ENCODE assay signal across 8 cellular contexts in the genomic region with DNA sequence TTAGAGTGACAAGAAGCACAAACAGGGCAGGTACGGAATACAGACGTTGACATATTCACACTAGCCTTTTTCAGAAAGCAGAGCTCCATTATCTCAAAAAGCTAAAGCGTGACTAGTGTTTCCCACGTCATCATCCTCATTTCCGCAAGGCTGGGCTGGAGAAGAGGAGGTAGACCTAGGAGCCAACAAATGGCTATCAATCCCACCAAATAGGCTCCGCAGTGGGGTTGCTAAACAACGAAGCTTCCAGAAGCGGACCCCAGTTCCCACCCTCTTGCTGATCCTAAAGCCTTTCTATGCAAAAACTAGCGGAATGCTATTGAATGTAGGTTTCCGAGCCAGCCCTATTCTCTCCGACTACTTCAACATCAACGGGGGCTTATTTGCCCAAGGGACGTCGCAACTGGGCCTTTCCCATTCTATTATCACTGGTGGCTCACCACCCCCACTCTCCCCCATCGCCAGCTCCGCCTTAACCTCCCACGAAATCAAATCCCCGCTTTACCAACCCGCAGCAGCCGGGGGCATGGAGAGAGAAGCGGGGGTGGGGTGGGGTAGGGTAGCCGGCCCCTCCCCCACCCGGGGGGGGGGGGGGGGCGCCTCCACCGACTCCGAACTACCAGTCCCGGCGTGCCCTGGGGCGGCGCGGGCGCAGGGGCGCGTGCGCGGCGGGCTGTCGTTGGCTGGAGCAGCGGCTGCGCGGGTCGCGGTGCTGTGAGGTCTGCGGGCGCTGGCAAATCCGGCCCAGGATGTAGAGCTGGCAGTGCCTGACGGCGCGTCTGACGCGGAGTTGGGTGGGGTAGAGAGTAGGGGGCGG. TPM values are rescaled to one million over a fixed set of nuclear protein-coding genes. Genes with fewer than 3 reads are reported as not detected.
DNase-seq lines count a peak whose midpoint lies in the region; ATAC-seq, FAIRE-seq and TF ChIP-seq lines count a peak whose summit lies in the region.

A gene with protein sequence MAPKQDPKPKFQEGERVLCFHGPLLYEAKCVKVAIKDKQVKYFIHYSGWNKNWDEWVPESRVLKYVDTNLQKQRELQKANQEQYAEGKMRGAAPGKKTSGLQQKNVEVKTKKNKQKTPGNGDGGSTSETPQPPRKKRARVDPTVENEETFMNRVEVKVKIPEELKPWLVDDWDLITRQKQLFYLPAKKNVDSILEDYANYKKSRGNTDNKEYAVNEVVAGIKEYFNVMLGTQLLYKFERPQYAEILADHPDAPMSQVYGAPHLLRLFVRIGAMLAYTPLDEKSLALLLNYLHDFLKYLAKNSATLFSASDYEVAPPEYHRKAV (plus strand): TSS at position 736 of the 817 bp plus-strand sequence. CDS start 128 bp downstream, outside the sequence.

- H3K4me3 ChIP-seq in kidney (ENCODE audit: low read length in 2 of 2): peak within 1 kb of the TSS; percentile 98 to 99

- H3K9me3 Mint-ChIP-seq in activated CD4-positive, alpha-beta T cell treated with anti-CD3 and anti-CD28 coated beads for 36 hours (ENCODE audit: low read depth): no peaks in the 10 kb centered on the region

- peaks cover 7% of the 10 kb centered on the region in 2 donors for H3K4me1 ChIP-seq in kidney (ENCODE audit: control insufficient read depth in 1 of 2, insufficient read depth in 1 of 2, low read depth in 1 of 2, low read length in 2 of 2)

- no peaks in the 10 kb centered on the region for H3K27me3 Mint-ChIP-seq in activated CD4-positive, alpha-beta T cell treated with anti-CD3 and anti-CD28 coated beads for 36 hours

- TF ChIP-seq CTCF in AG09319 (IDR thresholded peaks at IDR 0.05; ENCODE audit: low read depth, low read length) (no peak), kidney (IDR thresholded peaks at IDR 0.05; ENCODE audit: borderline replicate concordance, extremely low read depth, insufficient read depth) (no peak)

- H3K9ac ChIP-seq in kidney (ENCODE audit: low read length in 2 of 2): peak within 1 kb of the TSS; percentile 98 to 100

- no peaks in the 10 kb centered on the region for H3K9me3 ChIP-seq in kidney (ENCODE audit: control insufficient read depth in 1 of 2, low read length in 2 of 2)

- POLR2A ChIA-PET in activated CD4-positive, alpha-beta T cell treated with anti-CD3 and anti-CD28 coated beads for 36 hours (lab: Charles Lee): interaction anchor here (0.6 to 1.3 kb wide), 5 partner anchors 12 to 1026 kb away, joined by 3 to 7 read pairs (median 4); a partner anchor contains a TSS

- DNase-seq in AG09319 (ENCODE audit: extremely low read depth, low read depth) (peak; percentile 94), NCI-H524 (lab: John Stamatoyannopoulos, UW) (peak; percentile 90 to 96), cerebellum (ENCODE audit: low spot score) (peak; percentile 95), kidney (peak; percentile 99)
- peak; percentile 98 for DNase-seq in activated CD4-positive, alpha-beta T cell treated with anti-CD3 and anti-CD28 coated beads for 36 hours
- DNase-seq in stimulated activated CD4-positive, alpha-beta T cell treated with anti-CD3 and anti-CD28 coated beads, Interleukin-12 subunit alpha, Interleukin-12 subunit beta, amount 100 ng/mL, for 48 hours (ENCODE audit: low read depth in 2 of 3, low spot score in 1 of 3): peak; percentile 88 to 92 (median 92)

- peak within 1 kb of the TSS; percentile 99 for H3K4me3 Mint-ChIP-seq in activated CD4-positive, alpha-beta T cell treated with anti-CD3 and anti-CD28 coated beads for 36 hours

- peak within 1 kb of the TSS; percentile 98 to 100 for H3K27ac ChIP-seq in kidney (ENCODE audit: low read depth in 2 of 2, low read length in 2 of 2)

- H3K27ac Mint-ChIP-seq in activated CD4-positive, alpha-beta T cell treated with anti-CD3 and anti-CD28 coated beads for 36 hours: peak within 1 kb of the TSS; percentile 99

- H3K36me3 ChIP-seq in kidney (ENCODE audit: control insufficient read depth in 1 of 2, insufficient read depth in 2 of 2, low read length in 2 of 2): no peaks in the 10 kb centered on the region

- no peak for FAIRE-seq in kidney (lab: Jason Lieb, UNC)

- H3K4me1 Mint-ChIP-seq in activated CD4-positive, alpha-beta T cell treated with anti-CD3 and anti-CD28 coated beads for 36 hours: peaks cover 26% of the 10 kb centered on the region

- intact Hi-C loops in activated CD4-positive, alpha-beta T cell treated with anti-CD3 and anti-CD28 coated beads for 36 hours (cut with DNase I, micrococcal nuclease): loop anchor here (1.0 to 10.0 kb wide), 9 partner anchors 12 to 1282 kb away; a partner anchor contains a TSS
- intact Hi-C loops in kidney (cut with DNase I): no loop called here

- ATAC-seq in GM19324 (IDR thresholded peaks at IDR 0.05; ENCODE audit: low FRiP score, unreplicated experiment) (peak; percentile 83), HG03457 (IDR thresholded peaks at IDR 0.05; ENCODE audit: unreplicated experiment) (peak; percentile 74)
- peak; percentile 85 for ATAC-seq in activated CD4-positive, alpha-beta T cell treated with anti-CD3 and anti-CD28 coated beads for 36 hours

- H3K36me3 Mint-ChIP-seq in activated CD4-positive, alpha-beta T cell treated with anti-CD3 and anti-CD28 coated beads for 36 hours (ENCODE audit: low read depth): peaks cover 18% of the 10 kb centered on the region

- CTCF ChIA-PET in activated CD4-positive, alpha-beta T cell treated with anti-CD3 and anti-CD28 coated beads for 36 hours (lab: Charles Lee): interaction anchor here (0.6 to 3.8 kb wide), 4 partner anchors 10 to 15 kb away, joined by 3 to 20 read pairs (median 4); no protein-coding TSS in a partner anchor

RNA-seq across cellular contexts. Expression of the gene that starts here (rescaled TPM):
- total RNA-seq in activated CD4-positive, alpha-beta T cell treated with anti-CD3 and anti-CD28 coated beads for 36 hours: 100 to 1,000 TPM; 260 to 353 TPM
- total RNA-seq in cerebellum: 339 TPM
- 325 TPM for total RNA-seq in kidney
- 319 TPM for polyA plus RNA-seq in kidney (ENCODE audit: insufficient read depth, low read depth, low replicate concordance)

Comparison
In these comparisons a context has a peak if more than half of its experiments do, and no peak if none do; other contexts are left out.
1. Peak in every context shown above with its lines: DNase-seq, ATAC-seq, H3K4me3 ChIP-seq and H3K27ac ChIP-seq.